In genomic region chr14:99737956-99738667, GRCh38 we compare ENCODE assay signal across 12 cellular contexts. TPM values are rescaled to one million over a fixed set of nuclear protein-coding genes. Genes with fewer than 3 reads are reported as not detected.
DNase-seq lines count a peak whose midpoint lies in the region; ATAC-seq and TF ChIP-seq lines count a peak whose summit lies in the region.
"Had no signal": no experiment of that assay in that cellular context is flagged by ENCODE, and none has a peak within 500 bp of the region (broad histone marks: within the 10 kb centered on the region; RNA-seq: fewer than 3 reads in every experiment).

No MANE protein-coding gene starts in this region.

- CTCF ChIA-PET in activated naive CD4-positive, alpha-beta T cell treated with anti-CD3 and anti-CD28 coated beads, Interleukin-2, amount 10 ng/mL, durations not matched to agents 7 days and 5 days (lab: Charles Lee), result no interaction called here

- H3K4me1 Mint-ChIP-seq in HFFc6 (ENCODE audit: low read depth) (peaks cover 9% of the 10 kb centered on the region), chondrocyte (ENCODE audit: low read depth) (peaks cover 8% of the 10 kb centered on the region)
- no peaks in the 10 kb centered on the region for H3K4me1 Mint-ChIP-seq in activated naive CD4-positive, alpha-beta T cell treated with anti-CD3 and anti-CD28 coated beads, Interleukin-2, amount 10 ng/mL, durations not matched to agents 7 days and 5 days

- H3K4me3 Mint-ChIP-seq in HFFc6 (peak overlapping the region; percentile 54; the same call in 1 of the 2 replicates), chondrocyte (ENCODE audit: unreplicated experiment) (peak overlapping the region; percentile 6)
- H3K4me3 Mint-ChIP-seq in activated naive CD4-positive, alpha-beta T cell treated with anti-CD3 and anti-CD28 coated beads, Interleukin-2, amount 10 ng/mL, durations not matched to agents 7 days and 5 days, result no peak overlapping the region

- H3K27me3 Mint-ChIP-seq in HFFc6 (ENCODE audit: insufficient read depth) (peaks cover 11% of the 10 kb centered on the region), chondrocyte (ENCODE audit: low read depth) (peaks cover 2% of the 10 kb centered on the region)
- peaks cover 90% of the 10 kb centered on the region for H3K27me3 Mint-ChIP-seq in activated naive CD4-positive, alpha-beta T cell treated with anti-CD3 and anti-CD28 coated beads, Interleukin-2, amount 10 ng/mL, durations not matched to agents 7 days and 5 days

- ATAC-seq in left lobe of liver, result peak; percentile 31
- ATAC-seq in GM21528 (IDR thresholded peaks at IDR 0.05; ENCODE audit: low FRiP score, unreplicated experiment), result no peak

- TF ChIP-seq CTCF in HFFc6 (IDR thresholded peaks at IDR 0.05), result no peak
- TF ChIP-seq CTCF in chondrocyte (IDR thresholded peaks at IDR 0.05), result no peak

- H3K9me3 ChIP-seq in effector memory CD4-positive, alpha-beta T cell (ENCODE audit: control insufficient read depth, low read length), result no peaks in the 10 kb centered on the region

- H3K36me3 Mint-ChIP-seq in HFFc6 (ENCODE audit: low read depth) (no peaks in the 10 kb centered on the region), chondrocyte (ENCODE audit: low read depth) (no peaks in the 10 kb centered on the region)
- no peaks in the 10 kb centered on the region for H3K36me3 Mint-ChIP-seq in activated naive CD4-positive, alpha-beta T cell treated with anti-CD3 and anti-CD28 coated beads, Interleukin-2, amount 10 ng/mL, durations not matched to agents 7 days and 5 days

- no peak for DNase-seq in HFFc6
- peak; percentile 57 for DNase-seq in chondrocyte (ENCODE audit: low spot score)
- DNase-seq in left lobe of liver (ENCODE audit: low spot score), result no peak
- no peak for DNase-seq in effector memory CD4-positive, alpha-beta T cell
- no peak for DNase-seq in amniotic stem cell (lab: John Stamatoyannopoulos, UW)
- DNase-seq in activated naive CD4-positive, alpha-beta T cell treated with anti-CD3 and anti-CD28 coated beads, Interleukin-2, amount 10 ng/mL, durations not matched to agents 7 days and 5 days, result no peak
- DNase-seq: islet precursor cell, NCI-H187, trophoblast cell had no signal

- H3K27ac Mint-ChIP-seq in HFFc6 (no peak overlapping the region), chondrocyte (ENCODE audit: unreplicated experiment) (no peak overlapping the region)
- H3K27ac Mint-ChIP-seq in activated naive CD4-positive, alpha-beta T cell treated with anti-CD3 and anti-CD28 coated beads, Interleukin-2, amount 10 ng/mL, durations not matched to agents 7 days and 5 days, result no peak overlapping the region

- H3K4me3 ChIP-seq in skin epidermis, result peak overlapping the region; percentile 2 to 32 (median 18)
- no peak overlapping the region for H3K4me3 ChIP-seq in effector memory CD4-positive, alpha-beta T cell (ENCODE audit: insufficient read depth, low read depth, low read length, poor library complexity, severe bottlenecking)

- peak overlapping the region in 4 of 21 experiments; percentile 1 to 72 (median 32) for H3K27ac ChIP-seq in skin epidermis
- H3K27ac ChIP-seq in effector memory CD4-positive, alpha-beta T cell (ENCODE audit: insufficient read depth, low read length, poor library complexity, severe bottlenecking), result no peak overlapping the region

- H3K9me3 Mint-ChIP-seq in HFFc6 (no peaks in the 10 kb centered on the region), chondrocyte (ENCODE audit: low read depth) (no peaks in the 10 kb centered on the region)
- no peaks in the 10 kb centered on the region for H3K9me3 Mint-ChIP-seq in activated naive CD4-positive, alpha-beta T cell treated with anti-CD3 and anti-CD28 coated beads, Interleukin-2, amount 10 ng/mL, durations not matched to agents 7 days and 5 days

- H3K4me1 ChIP-seq in effector memory CD4-positive, alpha-beta T cell (ENCODE audit: control insufficient read depth, insufficient read depth, low read length, poor library complexity, severe bottlenecking), result no peaks in the 10 kb centered on the region

- peaks cover 18% of the 10 kb centered on the region for H3K27me3 ChIP-seq in effector memory CD4-positive, alpha-beta T cell (replicated peaks; ENCODE audit: control insufficient read depth, insufficient read depth, low read length, poor library complexity, severe bottlenecking)

- no peaks in the 10 kb centered on the region for H3K36me3 ChIP-seq in effector memory CD4-positive, alpha-beta T cell (ENCODE audit: control insufficient read depth, insufficient read depth, low read length)

RNA-seq across cellular contexts. Expression of gene CYP46A1, which starts 54.0 kb away (rescaled TPM):
- total RNA-seq in HFFc6 (2021; fragmentation: NEBNext Ultra II Directional; extraction: Animal tissue kit (Norgen Biotek cat#: 25700)), result under 1 TPM; 0.28 to 0.62 (median 0.49) TPM
- total RNA-seq in chondrocyte, result 0.72 to 2.8 TPM (median 1.2 TPM) in 3 replicates
- 1.5 TPM for total RNA-seq in left lobe of liver
- total RNA-seq: esophagus mucosa had no signal

RNA-seq across cellular contexts. Expression of gene EML1, which starts 55.1 kb away (rescaled TPM):
- 10 to 100 TPM; 13.2 to 27.6 (median 22.2) TPM for total RNA-seq in HFFc6 (2021; fragmentation: NEBNext Ultra II Directional; extraction: Animal tissue kit (Norgen Biotek cat#: 25700))
- total RNA-seq in chondrocyte (36.4 to 61.0 TPM (median 39.6 TPM) in 3 replicates), left lobe of liver (5.1 TPM)
